8 cellular contexts compared by ENCODE assay signal in the genomic region with DNA sequence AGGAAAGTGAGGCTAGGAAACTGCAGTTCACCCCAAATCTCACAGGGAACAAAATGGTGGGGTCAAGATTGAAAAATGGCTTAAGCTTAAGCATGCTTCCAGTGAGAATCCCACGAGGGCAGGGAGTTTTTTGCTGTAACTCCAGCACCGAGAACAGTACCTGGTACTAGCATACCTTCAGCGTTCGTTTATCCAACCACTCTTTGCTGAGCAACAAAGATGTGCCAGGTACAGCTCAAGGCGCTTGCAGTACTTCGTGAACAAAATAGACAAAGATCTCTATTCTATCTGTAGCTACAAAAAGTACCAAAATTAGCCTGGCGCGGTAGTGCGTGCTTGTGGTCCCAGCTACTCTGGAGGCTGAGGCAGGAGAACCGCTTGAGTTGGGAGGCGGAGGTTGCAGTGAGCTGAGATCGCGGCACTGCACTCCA. TPM values are rescaled to one million over a fixed set of nuclear protein-coding genes. Genes with fewer than 3 reads are reported as not detected.
A peak's percentile ranks its signal among the peaks of the same experiment; 100 is the strongest.
DNase-seq lines count a peak whose midpoint lies in the region; ATAC-seq and TF ChIP-seq lines count a peak whose summit lies in the region.

No MANE protein-coding gene starts in this region.

- H3K9me3 Mint-ChIP-seq in activated CD4-positive, alpha-beta memory T cell treated with anti-CD3 and anti-CD28 coated beads, Interleukin-2, amount 10 ng/mL, durations not matched to agents 7 days and 5 days: no peaks in the 10 kb centered on the region

- TF ChIP-seq CTCF in fibroblast of mammary gland (conservative IDR thresholded peaks at IDR 0.05; ENCODE audit: control insufficient read depth, insufficient read depth, low read depth, low read length): no peak
- TF ChIP-seq CTCF in psoas muscle (IDR thresholded peaks at IDR 0.05): no peak

- ATAC-seq in psoas muscle (peak in 1 of 4 donors; percentile 4), GM18520 (IDR thresholded peaks at IDR 0.05; ENCODE audit: unreplicated experiment) (no peak)

- CTCF ChIA-PET in activated CD4-positive, alpha-beta memory T cell treated with anti-CD3 and anti-CD28 coated beads, Interleukin-2, amount 10 ng/mL, durations not matched to agents 7 days and 5 days (lab: Charles Lee): interaction anchor here (0.6 to 1.4 kb wide), 6 partner anchors 9 to 120 kb away, joined by 3 to 14 read pairs (median 6); a partner anchor contains a TSS

- POLR2A ChIA-PET in activated CD4-positive, alpha-beta memory T cell treated with anti-CD3 and anti-CD28 coated beads, Interleukin-2, amount 10 ng/mL, durations not matched to agents 7 days and 5 days (lab: Charles Lee): interaction anchor here (0.9 to 4.0 kb wide), 9 partner anchors 10 to 329 kb away, joined by 3 to 50 read pairs (median 5); a partner anchor contains a TSS

- H3K9me3 ChIP-seq in psoas muscle: no peaks in the 10 kb centered on the region

- no peaks in the 10 kb centered on the region for H3K36me3 ChIP-seq in psoas muscle (ENCODE audit: insufficient read depth in 1 of 2, low read depth in 1 of 2)

- peaks cover 51% of the 10 kb centered on the region for H3K4me1 Mint-ChIP-seq in activated CD4-positive, alpha-beta memory T cell treated with anti-CD3 and anti-CD28 coated beads, Interleukin-2, amount 10 ng/mL, durations not matched to agents 7 days and 5 days

- H3K27me3 ChIP-seq in psoas muscle (ENCODE audit: insufficient read depth in 3 of 3, low read length in 2 of 3): no peaks in the 10 kb centered on the region

- intact Hi-C loops in psoas muscle (cut with DNase I): no loop called here

- 56 to 60% (median 56%) methylated on average over 13 of the region's 13 CpGs for WGBS in psoas muscle, 3 donors

- peak; percentile 22 for DNase-seq in activated naive CD4-positive, alpha-beta T cell treated with Interleukin-2 at 50 U/mL for 16 hours
- DNase-seq in activated naive CD4-positive, alpha-beta T cell (lab: John Stamatoyannopoulos, UW): no peak
- DNase-seq in activated CD4-positive, alpha-beta memory T cell treated with anti-CD3 and anti-CD28 coated beads, Interleukin-2, amount 10 ng/mL, durations not matched to agents 7 days and 5 days: peak; percentile 31
- DNase-seq in fibroblast of mammary gland (ENCODE audit: low read depth) (peak; percentile 18), psoas muscle (no peak), AG20443 (ENCODE audit: low spot score) (no peak), islet precursor cell (no peak)

- peak overlapping the region; percentile 99 for H3K27ac ChIP-seq in psoas muscle

- peak overlapping the region; percentile 85 for H3K4me3 Mint-ChIP-seq in activated CD4-positive, alpha-beta memory T cell treated with anti-CD3 and anti-CD28 coated beads, Interleukin-2, amount 10 ng/mL, durations not matched to agents 7 days and 5 days

- H3K4me1 ChIP-seq in psoas muscle: peaks cover 46% of the 10 kb centered on the region

- peaks cover 11% of the 10 kb centered on the region for H3K36me3 Mint-ChIP-seq in activated CD4-positive, alpha-beta memory T cell treated with anti-CD3 and anti-CD28 coated beads, Interleukin-2, amount 10 ng/mL, durations not matched to agents 7 days and 5 days (ENCODE audit: low read depth)

- H3K27me3 Mint-ChIP-seq in activated CD4-positive, alpha-beta memory T cell treated with anti-CD3 and anti-CD28 coated beads, Interleukin-2, amount 10 ng/mL, durations not matched to agents 7 days and 5 days: no peaks in the 10 kb centered on the region

- peak overlapping the region; percentile 91 for H3K27ac Mint-ChIP-seq in activated CD4-positive, alpha-beta memory T cell treated with anti-CD3 and anti-CD28 coated beads, Interleukin-2, amount 10 ng/mL, durations not matched to agents 7 days and 5 days

- H3K4me3 ChIP-seq in fibroblast of mammary gland (ENCODE audit: control insufficient read depth, low read depth, low read length) (peak overlapping the region; percentile 95), psoas muscle (peak overlapping the region; percentile 92)

RNA-seq across cellular contexts. Expression of a gene that starts 0.8 kb away (rescaled TPM):
- 10 to 100 TPM; 56.4 to 57.6 TPM for total RNA-seq in activated CD4-positive, alpha-beta memory T cell treated with anti-CD3 and anti-CD28 coated beads, Interleukin-2, amount 10 ng/mL, durations not matched to agents 7 days and 5 days
- total RNA-seq in psoas muscle: 10 to 100 TPM; 51.4 to 91.6 (median 66.6) TPM
- 10 to 100 TPM; 29.9 to 66.8 (median 47.3) TPM for polyA plus RNA-seq in psoas muscle

RNA-seq across cellular contexts. Expression of a gene that starts 10.0 kb away (rescaled TPM):
- 10 to 100 TPM; 11.8 to 12.1 TPM for total RNA-seq in activated CD4-positive, alpha-beta memory T cell treated with anti-CD3 and anti-CD28 coated beads, Interleukin-2, amount 10 ng/mL, durations not matched to agents 7 days and 5 days
- 10 to 100 TPM in 2 of 4 donors, 1 to 10 TPM in 2; 8.8 to 12.5 (median 9.7) TPM for total RNA-seq in psoas muscle
- polyA plus RNA-seq in psoas muscle: 10 to 100 TPM; 15.4 to 34.5 (median 19.9) TPM

RNA-seq across cellular contexts. Expression of a gene that starts 47.1 kb away (rescaled TPM):
- total RNA-seq in activated CD4-positive, alpha-beta memory T cell treated with anti-CD3 and anti-CD28 coated beads, Interleukin-2, amount 10 ng/mL, durations not matched to agents 7 days and 5 days: 1 to 10 TPM; 7.9 to 8.5 TPM
- 1 to 10 TPM; 1.8 to 5.2 (median 3.4) TPM for total RNA-seq in psoas muscle
- polyA plus RNA-seq in psoas muscle: 1 to 10 TPM in 1 of 3 donors, under 1 TPM in 2; 0.39 to 1.5 (median 0.80) TPM

RNA-seq across cellular contexts. Expression of a gene that starts 50.8 kb away (rescaled TPM):
- total RNA-seq in activated CD4-positive, alpha-beta memory T cell treated with anti-CD3 and anti-CD28 coated beads, Interleukin-2, amount 10 ng/mL, durations not matched to agents 7 days and 5 days: 100 to 1,000 TPM; 155 to 156 TPM
- 100 to 1,000 TPM in 1 of 4 donors, 10 to 100 TPM in 3; 53.2 to 160 (median 84.6) TPM for total RNA-seq in psoas muscle
- 100 to 1,000 TPM in 1 of 3 donors, 10 to 100 TPM in 2; 76.7 to 179 (median 94.3) TPM for polyA plus RNA-seq in psoas muscle

Comparison
In these comparisons a context has a peak if more than half of its experiments do, and no peak if none do; other contexts are left out.
1. DNase-seq: peak in activated naive CD4-positive, alpha-beta T cell treated with Interleukin-2 at 50 U/mL for 16 hours (single experiment), activated CD4-positive, alpha-beta memory T cell treated with anti-CD3 and anti-CD28 coated beads, Interleukin-2, amount 10 ng/mL, durations not matched to agents 7 days and 5 days (single experiment) and fibroblast of mammary gland (single experiment); none in activated naive CD4-positive, alpha-beta T cell (0 of 4), psoas muscle (0 of 2), AG20443 (single experiment) and islet precursor cell (single experiment).